In the genomic region with DNA sequence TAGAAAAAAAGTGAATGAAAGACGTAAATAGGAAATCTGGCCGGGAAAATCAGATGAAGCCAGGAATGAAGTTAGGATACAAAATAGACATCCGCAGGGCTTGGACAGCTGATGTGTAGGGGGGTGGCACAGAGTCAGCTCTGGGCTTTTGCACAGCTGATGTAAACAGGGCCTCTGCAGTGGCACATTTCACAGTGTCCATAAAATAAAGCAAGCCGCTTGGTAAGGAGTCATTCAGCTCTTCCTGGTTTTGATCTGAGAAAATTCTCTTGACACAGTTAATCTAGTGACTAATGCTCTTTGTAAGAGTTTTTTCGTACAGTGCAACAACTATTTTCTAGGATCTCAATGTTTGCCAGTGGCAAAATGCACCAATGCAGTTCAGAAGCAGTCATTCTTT, we compare ENCODE assay signal across 22 cellular contexts.
A peak's percentile ranks its signal among the peaks of the same experiment; 100 is the strongest.
DNase-seq lines count a peak whose midpoint lies in the region; ATAC-seq and TF ChIP-seq lines count a peak whose summit lies in the region.
"Had no signal": no experiment of that assay in that cellular context is flagged by ENCODE, and none has a peak within 500 bp of the region (broad histone marks: within the 10 kb centered on the region; RNA-seq: fewer than 3 reads in every experiment).

No MANE protein-coding gene starts in this region.

- no peaks in the 10 kb centered on the region for H3K36me3 ChIP-seq in right atrium auricular region
- H3K36me3 ChIP-seq: esophagus muscularis mucosa, lower lobe of right lung, ovary, stomach, upper lobe of right lung had no signal

- H3K27ac Mint-ChIP-seq in neural crest cell (ENCODE audit: unreplicated experiment) = peak overlapping the region; percentile 57
- H3K27ac Mint-ChIP-seq: activated CD4-positive, alpha-beta T cell treated with anti-CD3 and anti-CD28 coated beads, Interleukin-2, amount 10 ng/mL, durations not matched to agents 24 days and 14 days; activated naive CD8-positive, alpha-beta T cell treated with anti-CD3 and anti-CD28 coated beads, Interleukin-2, amount 50 U/mL, for 24 hours; activated T-helper 2 cell treated with anti-CD3 and anti-CD28 coated beads, Interferon-gamma antibody, Interleukin-2, Interleukin-4, amounts not matched to agents 10 μg/mL and 5 μg/mL and 100 μg/mL, durations not matched to agents 14 hours and 24 hours and 36 hours; CD4-positive, CD25-positive, alpha-beta regulatory T cell; T-cell had no signal

- H3K9me3 Mint-ChIP-seq in neural crest cell = no peaks in the 10 kb centered on the region
- H3K9me3 Mint-ChIP-seq: activated CD4-positive, alpha-beta T cell treated with anti-CD3 and anti-CD28 coated beads, Interleukin-2, amount 10 ng/mL, durations not matched to agents 24 days and 14 days; activated naive CD8-positive, alpha-beta T cell treated with anti-CD3 and anti-CD28 coated beads, Interleukin-2, amount 50 U/mL, for 24 hours; activated T-helper 2 cell treated with anti-CD3 and anti-CD28 coated beads, Interferon-gamma antibody, Interleukin-2, Interleukin-4, amounts not matched to agents 10 μg/mL and 5 μg/mL and 100 μg/mL, durations not matched to agents 14 hours and 24 hours and 36 hours; CD4-positive, CD25-positive, alpha-beta regulatory T cell; T-cell had no signal

- H3K4me1 ChIP-seq in right atrium auricular region = no peaks in the 10 kb centered on the region
- H3K4me1 ChIP-seq: esophagus muscularis mucosa, lower lobe of right lung, stomach, upper lobe of right lung had no signal

- H3K27me3 ChIP-seq in right atrium auricular region = no peaks in the 10 kb centered on the region
- H3K27me3 ChIP-seq: esophagus muscularis mucosa, hepatocyte, ovary, stomach, upper lobe of right lung had no signal

- TF ChIP-seq CTCF in AG09309 (IDR thresholded peaks at IDR 0.05; ENCODE audit: control insufficient read depth, insufficient read depth, low read depth, low read length, missing control alignments) = no peak
- TF ChIP-seq CTCF in epithelial cell of esophagus (IDR thresholded peaks at IDR 0.05; ENCODE audit: insufficient read depth, low read depth, low read length, missing control alignments) = no peak
- TF ChIP-seq CTCF in neural crest cell (conservative IDR thresholded peaks at IDR 0.05) = no peak
- no peak for TF ChIP-seq CTCF in right atrium auricular region (IDR thresholded peaks at IDR 0.05)

- no peak overlapping the region for H3K27ac ChIP-seq in right atrium auricular region
- H3K27ac ChIP-seq: esophagus muscularis mucosa, hepatocyte, lower lobe of right lung, ovary, stomach, upper lobe of right lung had no signal

- peaks cover under 1% of the 10 kb centered on the region for H3K4me1 Mint-ChIP-seq in neural crest cell
- H3K4me1 Mint-ChIP-seq: activated CD4-positive, alpha-beta T cell treated with anti-CD3 and anti-CD28 coated beads, Interleukin-2, amount 10 ng/mL, durations not matched to agents 24 days and 14 days; activated naive CD8-positive, alpha-beta T cell treated with anti-CD3 and anti-CD28 coated beads, Interleukin-2, amount 50 U/mL, for 24 hours had no signal

- H3K9me3 ChIP-seq in right atrium auricular region = no peaks in the 10 kb centered on the region
- H3K9me3 ChIP-seq: esophagus muscularis mucosa, lower lobe of right lung, ovary, stomach, upper lobe of right lung had no signal

- H3K36me3 Mint-ChIP-seq in neural crest cell (ENCODE audit: low read depth) = no peaks in the 10 kb centered on the region
- H3K36me3 Mint-ChIP-seq: CD4-positive, CD25-positive, alpha-beta regulatory T cell; T-cell had no signal

- H3K27me3 Mint-ChIP-seq in neural crest cell (ENCODE audit: low read depth) = no peaks in the 10 kb centered on the region

- in situ Hi-C loops in G401 (cut with HindIII; ENCODE audit: low sequenced_read_pairs) = no loop called here

- H3K4me3 ChIP-seq in AG09309 (ENCODE audit: control insufficient read depth, low read depth, low read length) = no peak overlapping the region
- no peak overlapping the region for H3K4me3 ChIP-seq in epithelial cell of esophagus (ENCODE audit: low read length)
- no peak overlapping the region for H3K4me3 ChIP-seq in right atrium auricular region
- H3K4me3 ChIP-seq: esophagus muscularis mucosa, hepatocyte, lower lobe of right lung, ovary, stomach, upper lobe of right lung had no signal

- DNase-seq in AG09309 (ENCODE audit: low read depth) = peak; percentile 16
- DNase-seq in M059J (ENCODE audit: low read depth) = peak; percentile 26
- peak; percentile 43 for DNase-seq in epithelial cell of esophagus (ENCODE audit: low read depth)
- no peak for DNase-seq in neural crest cell (ENCODE audit: low read depth, low spot score)
- no peak for DNase-seq in G401 (ENCODE audit: low spot score)
- no peak for DNase-seq in right atrium auricular region (ENCODE audit: low spot score)
- no peak for DNase-seq in NCI-H187 (lab: John Stamatoyannopoulos, UW)
- DNase-seq: activated CD4-positive, alpha-beta T cell treated with anti-CD3 and anti-CD28 coated beads, Interleukin-2, amount 10 ng/mL, durations not matched to agents 24 days and 14 days; activated naive CD8-positive, alpha-beta T cell treated with anti-CD3 and anti-CD28 coated beads, Interleukin-2, amount 50 U/mL, for 24 hours; CD4-positive, CD25-positive, alpha-beta regulatory T cell; lower lobe of right lung; NCI-H526; ovary; SHP77; stomach; T-cell; upper lobe of right lung had no signal

- no peak overlapping the region for H3K4me3 Mint-ChIP-seq in neural crest cell
- H3K4me3 Mint-ChIP-seq: activated CD4-positive, alpha-beta T cell treated with anti-CD3 and anti-CD28 coated beads, Interleukin-2, amount 10 ng/mL, durations not matched to agents 24 days and 14 days; activated naive CD8-positive, alpha-beta T cell treated with anti-CD3 and anti-CD28 coated beads, Interleukin-2, amount 50 U/mL, for 24 hours; CD4-positive, CD25-positive, alpha-beta regulatory T cell; T-cell had no signal

- no peak for ATAC-seq in GM19023 (IDR thresholded peaks at IDR 0.05; ENCODE audit: unreplicated experiment)
- ATAC-seq: activated naive CD8-positive, alpha-beta T cell treated with anti-CD3 and anti-CD28 coated beads, Interleukin-2, amount 50 U/mL, for 24 hours; lower lobe of right lung; sciatic nerve; T-cell; upper lobe of right lung had no signal

Comparison
In these comparisons a context has a peak if more than half of its experiments do, and no peak if none do; other contexts are left out.
1. DNase-seq: peak in AG09309 (single experiment), M059J (single experiment) and epithelial cell of esophagus (single experiment); none in neural crest cell (single experiment), G401 (single experiment), right atrium auricular region (single experiment) and NCI-H187 (0 of 2).